ENCODE assay signal across 1 cellular context in genomic region chr6:84618046-84618752, GRCh38.
TF ChIP-seq lines count a peak whose summit lies in the region.

No MANE protein-coding gene starts in this region.

TF ChIP-seq in HEK293, 187 proteins besides CTCF, POLR2A, EP300 and RAD21 (continued from another document and continues in another):
- peak; percentile 77 for TF ChIP-seq ZNF629 (tag by site-specific recombination; IDR thresholded peaks at IDR 0.05)
- TF ChIP-seq KLF9 (tag by site-specific recombination; IDR thresholded peaks at IDR 0.05; ENCODE audit: low read depth), result no peak
- TF ChIP-seq ZNF660 (tag by site-specific recombination; IDR thresholded peaks at IDR 0.05), result peak; percentile 27; the same call in 1 of the 2 replicates
- no peak for TF ChIP-seq ZSCAN5A (tag by site-specific recombination; IDR thresholded peaks at IDR 0.05)
- no peak for TF ChIP-seq ZNF140 (tag by site-specific recombination; IDR thresholded peaks at IDR 0.05)
- TF ChIP-seq ZNF24 (tag by site-specific recombination; IDR thresholded peaks at IDR 0.05), result no peak
- TF ChIP-seq ZNF654 (tag by site-specific recombination; IDR thresholded peaks at IDR 0.05; ENCODE audit: low read depth), result no peak; the same call in 1 of the 2 replicates
- TF ChIP-seq ZNF530 (tag by site-specific recombination; IDR thresholded peaks at IDR 0.05; ENCODE audit: low read depth), result no peak
- 0 out of 2 replicates have a peak, but pooled peaks have one; percentile 24 for TF ChIP-seq ZNF626 (tag by site-specific recombination; IDR thresholded peaks at IDR 0.05)
- TF ChIP-seq ZNF174 (tag by site-specific recombination; IDR thresholded peaks at IDR 0.05), result no peak
- 0 out of 2 replicates have a peak, but pooled peaks have one; percentile 21 for TF ChIP-seq ZEB2 (tag by site-specific recombination; IDR thresholded peaks at IDR 0.05)
- no peak for TF ChIP-seq ZNF394 (tag by site-specific recombination; IDR thresholded peaks at IDR 0.05; ENCODE audit: borderline replicate concordance)
- TF ChIP-seq OSR2 (tag by site-specific recombination; IDR thresholded peaks at IDR 0.05), result peak; percentile 88
- TF ChIP-seq ZNF138 (tag by site-specific recombination; IDR thresholded peaks at IDR 0.05; ENCODE audit: borderline replicate concordance), result no peak
- no peak for TF ChIP-seq ZNF518A (tag by site-specific recombination; conservative IDR thresholded peaks at IDR 0.05; ENCODE audit: low read depth)
- peak; percentile 57 for TF ChIP-seq ATF2 (tag by site-specific recombination; IDR thresholded peaks at IDR 0.05; ENCODE audit: low read depth)
- TF ChIP-seq REST (tag by site-specific recombination; IDR thresholded peaks at IDR 0.05), result no peak
- TF ChIP-seq ZNF155 (tag by site-specific recombination; IDR thresholded peaks at IDR 0.05), result no peak
- TF ChIP-seq GLIS2 (tag by site-specific recombination; IDR thresholded peaks at IDR 0.05), result no peak
- no peak for TF ChIP-seq ZNF555 (tag by site-specific recombination; conservative IDR thresholded peaks at IDR 0.05)
- 0 out of 2 replicates have a peak, but pooled peaks have one; percentile 68 for TF ChIP-seq ZNF184 (tag by site-specific recombination; IDR thresholded peaks at IDR 0.05)
- TF ChIP-seq KLF1 (tag by site-specific recombination; IDR thresholded peaks at IDR 0.05), result no peak
- no peak for TF ChIP-seq ZSCAN30 (tag by site-specific recombination; IDR thresholded peaks at IDR 0.05)
- TF ChIP-seq ZNF677 (tag by site-specific recombination; IDR thresholded peaks at IDR 0.05), result no peak
- TF ChIP-seq TSHZ1 (tag by site-specific recombination; IDR thresholded peaks at IDR 0.05; ENCODE audit: borderline replicate concordance), result no peak
- no peak for TF ChIP-seq PRDM2 (tag by site-specific recombination; IDR thresholded peaks at IDR 0.05; ENCODE audit: borderline replicate concordance)
- TF ChIP-seq BCL6B (tag by site-specific recombination; IDR thresholded peaks at IDR 0.05), result no peak
- TF ChIP-seq ZBTB20 (tag by site-specific recombination; IDR thresholded peaks at IDR 0.05), result no peak
- TF ChIP-seq INSM2 (tag by site-specific recombination; IDR thresholded peaks at IDR 0.05), result peak; percentile 42; the same call in 1 of the 2 replicates
- TF ChIP-seq HOXC10 (CRISPR knock-in tag; IDR thresholded peaks at IDR 0.05), result no peak
- TF ChIP-seq KLF7 (tag by site-specific recombination; IDR thresholded peaks at IDR 0.05; ENCODE audit: borderline replicate concordance), result no peak
